Comparison of ENCODE assay signal across 15 cellular contexts in genomic region chr12:57536597-57536942, GRCh38. TPM values are rescaled to one million over a fixed set of nuclear protein-coding genes. Genes with fewer than 3 reads are reported as not detected.
A peak's percentile ranks its signal among the peaks of the same experiment; 100 is the strongest.
DNase-seq lines count a peak whose midpoint lies in the region; ATAC-seq, FAIRE-seq and TF ChIP-seq lines count a peak whose summit lies in the region.
"Had no signal": no experiment of that assay in that cellular context is flagged by ENCODE, and none has a peak within 500 bp of the region (broad histone marks: within the 10 kb centered on the region; RNA-seq: fewer than 3 reads in every experiment).

No MANE protein-coding gene starts in this region.

- H4K91ac ChIP-seq in H1 (replicated peaks; ENCODE audit: insufficient read length, low read length) = no peak overlapping the region

- no peak overlapping the region for H3K9ac ChIP-seq in H1 (replicated peaks in 1 of 4; ENCODE audit: extremely low read depth in 1 of 4, low read depth in 3 of 4, low read length in 3 of 4)
- H3K9ac ChIP-seq: GM23248 had no signal

- TF ChIP-seq CTCF in VCaP (conservative IDR thresholded peaks at IDR 0.05) (no peak), H1 (IDR thresholded peaks at IDR 0.05; ENCODE audit: control extremely low read depth in 1 of 3, insufficient read depth in 1 of 3, low read depth in 1 of 3, low read length in 3 of 3) (no peak)

- no peak overlapping the region for H2BK120ac ChIP-seq in H1 (replicated peaks; ENCODE audit: low read depth, low read length)

- H2AFZ ChIP-seq in H1 (ENCODE audit: low read length) = no peak overlapping the region
- H2AFZ ChIP-seq: GM23248 had no signal

- H3K79me2 ChIP-seq in H1 (ENCODE audit: control insufficient read depth in 1 of 2, insufficient read depth in 2 of 2, low read length in 2 of 2) = no peaks in the 10 kb centered on the region

- H2AK5ac ChIP-seq in H1 (ENCODE audit: low read depth, low read length) = no peak overlapping the region

- H3K4me3 Mint-ChIP-seq in CD4-positive, CD25-positive, alpha-beta regulatory T cell = no peak overlapping the region
- no peak overlapping the region for H3K4me3 Mint-ChIP-seq in stimulated activated effector memory CD8-positive, alpha-beta T cell treated with anti-CD3 and anti-CD28 coated beads, Interleukin-12 subunit alpha, Interleukin-12 subunit beta, amount 100 ng/mL, for 72 hours
- H3K4me3 Mint-ChIP-seq: B cell, H9 had no signal

- H3K36me3 Mint-ChIP-seq in CD4-positive, CD25-positive, alpha-beta regulatory T cell = peaks cover 50% of the 10 kb centered on the region
- peaks cover 82% of the 10 kb centered on the region for H3K36me3 Mint-ChIP-seq in stimulated activated effector memory CD8-positive, alpha-beta T cell treated with anti-CD3 and anti-CD28 coated beads, Interleukin-12 subunit alpha, Interleukin-12 subunit beta, amount 100 ng/mL, for 72 hours

- no peaks in the 10 kb centered on the region for H3K23me2 ChIP-seq in H1 (ENCODE audit: low read depth, low read length)

- H2BK15ac ChIP-seq in H1 (ENCODE audit: low read length) = no peak overlapping the region

- no peak overlapping the region for H3K4me3 ChIP-seq in CD4-positive, CD25-positive, alpha-beta regulatory T cell (ENCODE audit: low read depth, low read length)
- no peak overlapping the region for H3K4me3 ChIP-seq in H1 (ENCODE audit: extremely low read depth in 1 of 4, insufficient read depth in 2 of 4, low read depth in 3 of 4, low read length in 4 of 4)
- H3K4me3 ChIP-seq: GM23248 had no signal

- no peaks in the 10 kb centered on the region for H3K4me1 ChIP-seq in CD4-positive, CD25-positive, alpha-beta regulatory T cell (ENCODE audit: control insufficient read depth, insufficient read depth, low read length, poor library complexity, severe bottlenecking)
- H3K4me1 ChIP-seq in H1 (replicated peaks in 1 of 4; ENCODE audit: control insufficient read depth in 3 of 4, insufficient read depth in 4 of 4, low read length in 3 of 4) = peaks cover 0 to 2% (median 0%) of the 10 kb centered on the region in 4 experiments; a peak in 1 of 7 replicates

- H3K4ac ChIP-seq in H1 (replicated peaks; ENCODE audit: insufficient read length, low read depth, low read length) = no peak overlapping the region

- no peaks in the 10 kb centered on the region for H3K27me3 ChIP-seq in CD4-positive, CD25-positive, alpha-beta regulatory T cell (ENCODE audit: control insufficient read depth, insufficient read depth, low read length)
- H3K27me3 ChIP-seq in H1 (replicated peaks in 1 of 4; ENCODE audit: control insufficient read depth in 3 of 4, extremely low read depth in 1 of 4, insufficient read depth in 3 of 4, low read length in 3 of 4) = peaks cover 0 to 1% (median 0%) of the 10 kb centered on the region in 4 experiments; a peak in 1 of 7 replicates

- no peak overlapping the region for H3K18ac ChIP-seq in H1 (ENCODE audit: extremely low read depth, low read length)

- peaks cover 0 to 14% of the 10 kb centered on the region in 2 experiments for H4K20me1 ChIP-seq in H1 (replicated peaks in 1 of 2; ENCODE audit: control insufficient read depth in 1 of 2, insufficient read depth in 2 of 2, low read length in 2 of 2)

- no peaks in the 10 kb centered on the region for H3K27me3 Mint-ChIP-seq in CD4-positive, CD25-positive, alpha-beta regulatory T cell
- H3K27me3 Mint-ChIP-seq: B cell had no signal

- TF ChIP-seq EP300 in H1 (IDR thresholded peaks at IDR 0.05; ENCODE audit: borderline replicate concordance in 1 of 2, low read depth in 2 of 2, low read length in 2 of 2) = no peak

- H2BK12ac ChIP-seq in H1 (ENCODE audit: low read depth, low read length) = no peak overlapping the region

- H2BK20ac ChIP-seq in H1 (ENCODE audit: low read length) = no peak overlapping the region

- DNase-seq in CD4-positive, CD25-positive, alpha-beta regulatory T cell = no peak
- DNase-seq in H1 (ENCODE audit: low read depth in 1 of 2, low spot score in 2 of 2) (no peak), NCI-H1105 treated with DMSO at 0.1 percent for 48 hours (lab: John Stamatoyannopoulos, UW) (no peak), HuH-7 (ENCODE audit: low spot score) (no peak)
- no peak for DNase-seq in stimulated activated effector memory CD8-positive, alpha-beta T cell treated with anti-CD3 and anti-CD28 coated beads, Interleukin-12 subunit alpha, Interleukin-12 subunit beta, amount 100 ng/mL, for 72 hours (ENCODE audit: low spot score in 2 of 2)
- DNase-seq: C1 segment of cervical spinal cord, DMS 273 treated with DMSO at 0.1 percent for 48 hours, GM23248, H9 had no signal

- H3K14ac ChIP-seq in H1 (ENCODE audit: insufficient read length) = no peak overlapping the region

- H4K5ac ChIP-seq in H1 (ENCODE audit: insufficient read length, low read depth, low read length) = no peak overlapping the region

- H3K23ac ChIP-seq in H1 (ENCODE audit: insufficient read length) = no peak overlapping the region

- no peak for FAIRE-seq in H1 (lab: Jason Lieb, UNC)
- FAIRE-seq: A204.1, HepG2 had no signal

- H3K9me3 Mint-ChIP-seq in CD4-positive, CD25-positive, alpha-beta regulatory T cell = no peaks in the 10 kb centered on the region
- no peaks in the 10 kb centered on the region for H3K9me3 Mint-ChIP-seq in stimulated activated effector memory CD8-positive, alpha-beta T cell treated with anti-CD3 and anti-CD28 coated beads, Interleukin-12 subunit alpha, Interleukin-12 subunit beta, amount 100 ng/mL, for 72 hours
- H3K9me3 Mint-ChIP-seq: H9 had no signal

- TF ChIP-seq POLR2A in H1 (IDR thresholded peaks at IDR 0.05; ENCODE audit: control extremely low read depth in 1 of 2, low read depth in 2 of 2, low read length in 2 of 2) = no peak

- no peak overlapping the region for H3K56ac ChIP-seq in H1 (replicated peaks; ENCODE audit: insufficient read length, low read depth, low read length)

- peaks cover 49% of the 10 kb centered on the region for H3K36me3 ChIP-seq in CD4-positive, CD25-positive, alpha-beta regulatory T cell (ENCODE audit: control insufficient read depth, insufficient read depth, low read length)
- peaks cover 14 to 43% (median 39%) of the 10 kb centered on the region in 4 experiments; a peak in 7 of 8 replicates for H3K36me3 ChIP-seq in H1 (ENCODE audit: control insufficient read depth in 2 of 4, insufficient read depth in 4 of 4, low read length in 3 of 4)

- peak overlapping the region; percentile 8 to 27; a peak in 1 of 4 replicates for H3K4me2 ChIP-seq in H1 (ENCODE audit: insufficient read depth in 1 of 2, low read depth in 2 of 2, low read length in 2 of 2)

- peak overlapping the region in 2 of 3 donors; percentile 26 to 79 for H3K27ac Mint-ChIP-seq in CD4-positive, CD25-positive, alpha-beta regulatory T cell
- H3K27ac Mint-ChIP-seq in stimulated activated effector memory CD8-positive, alpha-beta T cell treated with anti-CD3 and anti-CD28 coated beads, Interleukin-12 subunit alpha, Interleukin-12 subunit beta, amount 100 ng/mL, for 72 hours = peak overlapping the region; percentile 81
- H3K27ac Mint-ChIP-seq: B cell had no signal

- POLR2A ChIA-PET in H1 (lab: Charles Lee; ENCODE audit: partially characterized antibody) = interaction anchor here (0.5 to 2.5 kb wide), 7 partner anchors 10 to 32 kb away, joined by 3 to 17 read pairs (median 6); partner anchors contain the start of genes DCTN2 and DDIT3

- no peak for ATAC-seq in CD4-positive, CD25-positive, alpha-beta regulatory T cell (ENCODE audit: low read depth in 2 of 2)
- ATAC-seq in stimulated activated effector memory CD8-positive, alpha-beta T cell treated with anti-CD3 and anti-CD28 coated beads, Interleukin-12 subunit alpha, Interleukin-12 subunit beta, amount 100 ng/mL, for 72 hours = no peak
- no peak for ATAC-seq in HG03025 (IDR thresholded peaks at IDR 0.05; ENCODE audit: low FRiP score, unreplicated experiment)
- ATAC-seq: HepG2 had no signal

- WGBS in H1 (ENCODE audit: extremely low coverage in 1 of 2, insufficient coverage in 1 of 2, insufficient read length in 1 of 2, insufficient replicate concordance in 2 of 2, low coverage in 1 of 2, low lambda C conversion rate in 2 of 2, missing lambda C conversion rate in 1 of 2), 2 experiments = 87% methylated on average over 1 of the region's 1 CpG; no CpG with 5 or more reads in 1 of the 2 experiments

- H3K4me1 Mint-ChIP-seq in CD4-positive, CD25-positive, alpha-beta regulatory T cell = peaks cover 0 to 4% (median 1%) of the 10 kb centered on the region in 4 donors
- peaks cover 21% of the 10 kb centered on the region for H3K4me1 Mint-ChIP-seq in stimulated activated effector memory CD8-positive, alpha-beta T cell treated with anti-CD3 and anti-CD28 coated beads, Interleukin-12 subunit alpha, Interleukin-12 subunit beta, amount 100 ng/mL, for 72 hours
- H3K4me1 Mint-ChIP-seq: B cell had no signal

- no peak overlapping the region for H2BK5ac ChIP-seq in H1 (ENCODE audit: low read depth, low read length)

- CTCF ChIA-PET in H1 (lab: Charles Lee; ENCODE audit: partially characterized antibody) = interaction anchor here (1.4 to 5.6 kb wide), 2 partner anchors 9 to 11 kb away, joined by 4 to 29 read pairs; no protein-coding TSS in a partner anchor

- H3K27ac ChIP-seq in CD4-positive, CD25-positive, alpha-beta regulatory T cell (ENCODE audit: insufficient read depth, low read length, poor library complexity, severe bottlenecking) = no peak overlapping the region
- H3K27ac ChIP-seq in VCaP = peak overlapping the region; percentile 79
- H3K27ac ChIP-seq in H1 (ENCODE audit: low read depth, low read length) = no peak overlapping the region
- H3K27ac ChIP-seq: GM23248 had no signal

- H3K9me3 ChIP-seq in CD4-positive, CD25-positive, alpha-beta regulatory T cell (ENCODE audit: control insufficient read depth in 2 of 2, low read length in 2 of 2) = no peaks in the 10 kb centered on the region
- H3K9me3 ChIP-seq in H1 (ENCODE audit: insufficient read depth in 2 of 2, low read depth in 1 of 2, low read length in 1 of 2) = no peaks in the 10 kb centered on the region

- no peak for TF ChIP-seq RAD21 in H1 (IDR thresholded peaks at IDR 0.05 in 1 of 2, conservative IDR thresholded peaks at IDR 0.05 in 1 of 2; ENCODE audit: low read depth in 2 of 2, low read length in 2 of 2)

- H3K79me1 ChIP-seq in H1 (ENCODE audit: low read depth, low read length) = no peaks in the 10 kb centered on the region

- no peak overlapping the region for H4K8ac ChIP-seq in H1 (ENCODE audit: extremely low read depth, insufficient read depth, low read length)

RNA-seq across cellular contexts. Expression of gene DCTN2, which starts 10.4 kb away (rescaled TPM):
- 74.9 TPM for total RNA-seq in CD4-positive, CD25-positive, alpha-beta regulatory T cell
- polyA plus RNA-seq in CD4-positive, CD25-positive, alpha-beta regulatory T cell = 10 to 100 TPM; 75.1 to 91.6 (median 78.9) TPM
- 89.3 and 90.3 TPM in 2 replicates for total RNA-seq in H1 (2021; fragmentation: NEBNext Ultra II Directional; extraction: Animal tissue kit (Norgen Biotek cat#: 25700))
- 91.9 and 140 TPM in 2 replicates for polyA plus RNA-seq in H1 (2011; rRNA removed)
- polyA plus RNA-seq in H1 (2011; cell fraction: cytosol; rRNA removed) = 111 TPM
- polyA plus RNA-seq in H1 (2011; cell fraction: nucleus; rRNA removed) = 108 TPM
- 106 to 119 TPM (median 115 TPM) in 4 replicates for polyA plus RNA-seq in H1 (2012, experiment 1 of 2)
- polyA plus RNA-seq in H1 (2012, experiment 2 of 2) = 135 TPM
- polyA plus RNA-seq in H1 (2013, experiment 1 of 2) = 75.6 TPM
- polyA plus RNA-seq in H1 (2013, experiment 2 of 2) = 79.1 TPM
- 102 and 111 TPM in 2 replicates for polyA minus RNA-seq in H1 (2011; rRNA and poly(A)+ RNA removed)
- polyA minus RNA-seq in H1 (2011; cell fraction: cytosol; rRNA and poly(A)+ RNA removed) = 113 TPM
- polyA minus RNA-seq in H1 (2011; cell fraction: nucleus; rRNA and poly(A)+ RNA removed) = 72.6 TPM

RNA-seq across cellular contexts. Expression of gene KIF5A, which starts 13.3 kb away (rescaled TPM):
- total RNA-seq in CD4-positive, CD25-positive, alpha-beta regulatory T cell = 0.72 TPM
- under 1 TPM in 2 of 4 donors, not detected in 2; 0.05 to 0.06 TPM for polyA plus RNA-seq in CD4-positive, CD25-positive, alpha-beta regulatory T cell
- total RNA-seq in H1 (2021; fragmentation: NEBNext Ultra II Directional; extraction: Animal tissue kit (Norgen Biotek cat#: 25700)) = 21.9 and 22.8 TPM in 2 replicates
- polyA plus RNA-seq in H1 (2011; rRNA removed) = 10.7 and 11.7 TPM in 2 replicates
- 16.5 TPM for polyA plus RNA-seq in H1 (2011; cell fraction: cytosol; rRNA removed)
- polyA plus RNA-seq in H1 (2011; cell fraction: nucleus; rRNA removed) = 32.8 TPM
- polyA plus RNA-seq in H1 (2012, experiment 1 of 2) = 16.3 to 20.8 TPM (median 19.3 TPM) in 4 replicates
- polyA plus RNA-seq in H1 (2012, experiment 2 of 2) = 3.2 TPM
- 10.6 TPM for polyA plus RNA-seq in H1 (2013, experiment 1 of 2)
- 9.6 TPM for polyA plus RNA-seq in H1 (2013, experiment 2 of 2)
- polyA minus RNA-seq in H1 (2011; rRNA and poly(A)+ RNA removed) = 19.8 and 21.8 TPM in 2 replicates
- polyA minus RNA-seq in H1 (2011; cell fraction: cytosol; rRNA and poly(A)+ RNA removed) = 12.0 TPM
- polyA minus RNA-seq in H1 (2011; cell fraction: nucleus; rRNA and poly(A)+ RNA removed) = 18.9 TPM
- total RNA-seq: HT1080 had no signal

RNA-seq across cellular contexts. Expression of gene MBD6, which starts 13.9 kb away (rescaled TPM):
- 104 TPM for total RNA-seq in CD4-positive, CD25-positive, alpha-beta regulatory T cell
- 1 to 10 TPM; 1.8 to 3.0 (median 2.3) TPM for polyA plus RNA-seq in CD4-positive, CD25-positive, alpha-beta regulatory T cell
- 32.3 and 32.7 TPM in 2 replicates for total RNA-seq in H1 (2021; fragmentation: NEBNext Ultra II Directional; extraction: Animal tissue kit (Norgen Biotek cat#: 25700))
- polyA plus RNA-seq in H1 (2011; rRNA removed) = 3.9 and 6.9 TPM in 2 replicates
- 3.0 TPM for polyA plus RNA-seq in H1 (2011; cell fraction: cytosol; rRNA removed)
- 38.7 TPM for polyA plus RNA-seq in H1 (2011; cell fraction: nucleus; rRNA removed)
- 24.6 to 39.6 TPM (median 28.7 TPM) in 4 replicates for polyA plus RNA-seq in H1 (2012, experiment 1 of 2)
- 13.7 TPM for polyA plus RNA-seq in H1 (2012, experiment 2 of 2)
- polyA plus RNA-seq in H1 (2013, experiment 1 of 2) = 15.7 TPM
- polyA plus RNA-seq in H1 (2013, experiment 2 of 2) = 14.7 TPM
- 7.2 and 9.6 TPM in 2 replicates for polyA minus RNA-seq in H1 (2011; rRNA and poly(A)+ RNA removed)
- polyA minus RNA-seq in H1 (2011; cell fraction: cytosol; rRNA and poly(A)+ RNA removed) = 3.5 TPM
- polyA minus RNA-seq in H1 (2011; cell fraction: nucleus; rRNA and poly(A)+ RNA removed) = 20.6 TPM

RNA-seq across cellular contexts. Expression of gene DDIT3, which starts 16.3 kb away (rescaled TPM):
- total RNA-seq in CD4-positive, CD25-positive, alpha-beta regulatory T cell = 159 TPM
- polyA plus RNA-seq in CD4-positive, CD25-positive, alpha-beta regulatory T cell = 10 to 100 TPM; 17.8 to 25.3 (median 20.9) TPM
- 4.9 TPM in 2 replicates for total RNA-seq in H1 (2021; fragmentation: NEBNext Ultra II Directional; extraction: Animal tissue kit (Norgen Biotek cat#: 25700))
- 4.7 and 5.7 TPM in 2 replicates for polyA plus RNA-seq in H1 (2011; rRNA removed)
- polyA plus RNA-seq in H1 (2011; cell fraction: cytosol; rRNA removed) = 8.3 TPM
- polyA plus RNA-seq in H1 (2011; cell fraction: nucleus; rRNA removed) = 7.3 TPM
- 7.7 to 11.2 TPM (median 8.3 TPM) in 4 replicates for polyA plus RNA-seq in H1 (2012, experiment 1 of 2)
- 3.0 TPM for polyA plus RNA-seq in H1 (2012, experiment 2 of 2)
- polyA plus RNA-seq in H1 (2013, experiment 1 of 2) = 5.7 TPM
- polyA plus RNA-seq in H1 (2013, experiment 2 of 2) = 5.5 TPM
- polyA minus RNA-seq in H1 (2011; rRNA and poly(A)+ RNA removed) = 6.0 and 7.0 TPM in 2 replicates
- polyA minus RNA-seq in H1 (2011; cell fraction: cytosol; rRNA and poly(A)+ RNA removed) = 4.0 TPM
- 14.7 TPM for polyA minus RNA-seq in H1 (2011; cell fraction: nucleus; rRNA and poly(A)+ RNA removed)

RNA-seq across cellular contexts. Expression of gene MARS1, which starts 48.7 kb away (rescaled TPM):
- 219 TPM for total RNA-seq in CD4-positive, CD25-positive, alpha-beta regulatory T cell
- polyA plus RNA-seq in CD4-positive, CD25-positive, alpha-beta regulatory T cell = 10 to 100 TPM; 71.9 to 89.4 (median 80.1) TPM
- 398 and 407 TPM in 2 replicates for total RNA-seq in H1 (2021; fragmentation: NEBNext Ultra II Directional; extraction: Animal tissue kit (Norgen Biotek cat#: 25700))
- 194 and 255 TPM in 2 replicates for polyA plus RNA-seq in H1 (2011; rRNA removed)
- 252 TPM for polyA plus RNA-seq in H1 (2011; cell fraction: cytosol; rRNA removed)
- 777 TPM for polyA plus RNA-seq in H1 (2011; cell fraction: nucleus; rRNA removed)
- polyA plus RNA-seq in H1 (2012, experiment 1 of 2) = 284 to 339 TPM (median 323 TPM) in 4 replicates
- 230 TPM for polyA plus RNA-seq in H1 (2012, experiment 2 of 2)
- polyA plus RNA-seq in H1 (2013, experiment 1 of 2) = 724 TPM
- 726 TPM for polyA plus RNA-seq in H1 (2013, experiment 2 of 2)
- 393 and 430 TPM in 2 replicates for polyA minus RNA-seq in H1 (2011; rRNA and poly(A)+ RNA removed)
- polyA minus RNA-seq in H1 (2011; cell fraction: cytosol; rRNA and poly(A)+ RNA removed) = 168 TPM
- polyA minus RNA-seq in H1 (2011; cell fraction: nucleus; rRNA and poly(A)+ RNA removed) = 352 TPM

Comparison
In these comparisons a context has a peak if more than half of its experiments do, and no peak if none do; other contexts are left out.
1. RNA of gene KIF5A, which starts 13.3 kb away (total RNA-seq): 21.9 to 22.8 TPM in H1; 0.72 TPM in CD4-positive, CD25-positive, alpha-beta regulatory T cell (single experiment); every median in the first group is over 10 times any median in the second.